1 cellular context compared by ENCODE assay signal in the genomic region with DNA sequence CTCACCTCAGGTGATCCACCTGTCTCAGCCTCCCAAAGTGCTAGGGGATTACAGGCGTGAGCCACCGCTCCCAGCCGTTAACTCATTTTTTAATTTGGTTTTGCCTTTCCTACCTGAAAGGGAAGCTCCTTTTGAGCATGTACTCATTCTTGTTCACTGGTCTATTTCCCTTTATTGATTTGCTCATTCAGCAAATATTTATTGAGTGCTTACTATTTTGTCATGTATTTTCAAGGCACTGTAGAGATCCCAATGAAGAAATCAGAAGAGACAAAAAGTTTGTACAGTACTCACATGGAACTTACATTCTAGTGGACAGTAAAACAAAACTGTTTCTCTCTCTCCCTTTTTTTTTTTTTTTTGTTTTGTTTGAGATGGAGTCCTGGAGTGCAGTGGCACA.
TF ChIP-seq lines count a peak whose summit lies in the region.

No MANE protein-coding gene starts in this region.

TF ChIP-seq in K562, 482 proteins besides CTCF, POLR2A, EP300 and RAD21:
- TF ChIP-seq C11orf30 (IDR thresholded peaks at IDR 0.05; ENCODE audit: low read depth), result peak; percentile 64
- peak; percentile 61 for TF ChIP-seq MAFG (tag; conservative IDR thresholded peaks at IDR 0.05)
- TF ChIP-seq, protein P1, sequence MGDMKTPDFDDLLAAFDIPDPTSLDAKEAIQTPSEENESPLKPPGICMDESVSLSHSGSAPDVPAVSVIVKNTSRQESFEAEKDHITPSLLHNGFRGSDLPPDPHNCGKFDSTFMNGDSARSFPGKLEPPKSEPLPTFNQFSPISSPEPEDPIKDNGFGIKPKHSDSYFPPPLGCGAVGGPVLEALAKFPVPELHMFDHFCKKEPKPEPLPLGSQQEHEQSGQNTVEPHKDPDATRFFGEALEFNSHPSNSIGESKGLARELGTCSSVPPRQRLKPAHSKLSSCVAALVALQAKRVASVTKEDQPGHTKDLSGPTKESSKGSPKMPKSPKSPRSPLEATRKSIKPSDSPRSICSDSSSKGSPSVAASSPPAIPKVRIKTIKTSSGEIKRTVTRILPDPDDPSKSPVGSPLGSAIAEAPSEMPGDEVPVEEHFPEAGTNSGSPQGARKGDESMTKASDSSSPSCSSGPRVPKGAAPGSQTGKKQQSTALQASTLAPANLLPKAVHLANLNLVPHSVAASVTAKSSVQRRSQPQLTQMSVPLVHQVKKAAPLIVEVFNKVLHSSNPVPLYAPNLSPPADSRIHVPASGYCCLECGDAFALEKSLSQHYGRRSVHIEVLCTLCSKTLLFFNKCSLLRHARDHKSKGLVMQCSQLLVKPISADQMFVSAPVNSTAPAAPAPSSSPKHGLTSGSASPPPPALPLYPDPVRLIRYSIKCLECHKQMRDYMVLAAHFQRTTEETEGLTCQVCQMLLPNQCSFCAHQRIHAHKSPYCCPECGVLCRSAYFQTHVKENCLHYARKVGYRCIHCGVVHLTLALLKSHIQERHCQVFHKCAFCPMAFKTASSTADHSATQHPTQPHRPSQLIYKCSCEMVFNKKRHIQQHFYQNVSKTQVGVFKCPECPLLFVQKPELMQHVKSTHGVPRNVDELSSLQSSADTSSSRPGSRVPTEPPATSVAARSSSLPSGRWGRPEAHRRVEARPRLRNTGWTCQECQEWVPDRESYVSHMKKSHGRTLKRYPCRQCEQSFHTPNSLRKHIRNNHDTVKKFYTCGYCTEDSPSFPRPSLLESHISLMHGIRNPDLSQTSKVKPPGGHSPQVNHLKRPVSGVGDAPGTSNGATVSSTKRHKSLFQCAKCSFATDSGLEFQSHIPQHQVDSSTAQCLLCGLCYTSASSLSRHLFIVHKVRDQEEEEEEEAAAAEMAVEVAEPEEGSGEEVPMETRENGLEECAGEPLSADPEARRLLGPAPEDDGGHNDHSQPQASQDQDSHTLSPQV (IDR thresholded peaks at IDR 0.05), result no peak
- TF ChIP-seq MAFK (IDR thresholded peaks at IDR 0.05; ENCODE audit: low read length), result peak; percentile 15; the same call in 1 of the 2 replicates
- TF ChIP-seq ZNF316 (IDR thresholded peaks at IDR 0.05), result peak; percentile 87
- TF ChIP-seq CEBPG (CRISPR knock-in tag; IDR thresholded peaks at IDR 0.05), result no peak
- TF ChIP-seq CEBPG (tag; conservative IDR thresholded peaks at IDR 0.05 in 1 of 2, IDR thresholded peaks at IDR 0.05 in 1 of 2), result no peak
- no peak for TF ChIP-seq ZNF76 (CRISPR knock-in tag; IDR thresholded peaks at IDR 0.05; ENCODE audit: borderline replicate concordance)
